Comparison of ENCODE assay signal across 18 cellular contexts in genomic region chr10:78851652-78852051, GRCh38.
A peak's percentile ranks its signal among the peaks of the same experiment; 100 is the strongest.
DNase-seq lines count a peak whose midpoint lies in the region; ATAC-seq and TF ChIP-seq lines count a peak whose summit lies in the region.
"Had no signal": no experiment of that assay in that cellular context is flagged by ENCODE, and none has a peak within 500 bp of the region (broad histone marks: within the 10 kb centered on the region; RNA-seq: fewer than 3 reads in every experiment).

No MANE protein-coding gene starts in this region.

- no peak overlapping the region for H3K9ac ChIP-seq in neural progenitor cell

- no peaks in the 10 kb centered on the region for H3K9me3 Mint-ChIP-seq in neural progenitor cell
- H3K9me3 Mint-ChIP-seq in effector memory CD8-positive, alpha-beta T cell, result no peaks in the 10 kb centered on the region
- H3K9me3 Mint-ChIP-seq: activated naive CD8-positive, alpha-beta T cell treated with anti-CD3 and anti-CD28 coated beads, Interleukin-2, amount 10 ng/mL, durations not matched to agents 7 days and 5 days; CD8-positive, alpha-beta memory T cell; stimulated activated naive CD8-positive, alpha-beta T cell treated with anti-CD3 and anti-CD28 coated beads, Interleukin-15, Interleukin-2, amounts not matched to agents 100 ng/mL and 50 ng/mL, for 24 hours; type B pancreatic cell had no signal

- peak overlapping the region; percentile 95 for H3K27ac Mint-ChIP-seq in neural progenitor cell
- H3K27ac Mint-ChIP-seq in effector memory CD8-positive, alpha-beta T cell, result no peak overlapping the region
- H3K27ac Mint-ChIP-seq: activated naive CD8-positive, alpha-beta T cell treated with anti-CD3 and anti-CD28 coated beads, Interleukin-2, amount 10 ng/mL, durations not matched to agents 7 days and 5 days; stimulated activated naive CD8-positive, alpha-beta T cell treated with anti-CD3 and anti-CD28 coated beads, Interleukin-15, Interleukin-2, amounts not matched to agents 100 ng/mL and 50 ng/mL, for 24 hours; type B pancreatic cell had no signal

- no peak overlapping the region for H3K4me3 ChIP-seq in neural progenitor cell
- H3K4me3 ChIP-seq: pancreas had no signal

- no peak overlapping the region for H2AFZ ChIP-seq in neural progenitor cell (replicated peaks)

- peaks cover 44% of the 10 kb centered on the region for H3K4me1 Mint-ChIP-seq in neural progenitor cell
- H3K4me1 Mint-ChIP-seq in effector memory CD8-positive, alpha-beta T cell (ENCODE audit: low read depth in 2 of 2), result no peaks in the 10 kb centered on the region
- H3K4me1 Mint-ChIP-seq: activated naive CD8-positive, alpha-beta T cell treated with anti-CD3 and anti-CD28 coated beads, Interleukin-2, amount 10 ng/mL, durations not matched to agents 7 days and 5 days; CD8-positive, alpha-beta memory T cell had no signal

- peaks cover 10% of the 10 kb centered on the region for H3K27me3 Mint-ChIP-seq in neural progenitor cell (ENCODE audit: insufficient read depth, low read depth)
- H3K27me3 Mint-ChIP-seq in effector memory CD8-positive, alpha-beta T cell, result peaks cover 0 to 11% of the 10 kb centered on the region in 2 donors
- H3K27me3 Mint-ChIP-seq: activated naive CD8-positive, alpha-beta T cell treated with anti-CD3 and anti-CD28 coated beads, Interleukin-2, amount 10 ng/mL, durations not matched to agents 7 days and 5 days; stimulated activated naive CD8-positive, alpha-beta T cell treated with anti-CD3 and anti-CD28 coated beads, Interleukin-15, Interleukin-2, amounts not matched to agents 100 ng/mL and 50 ng/mL, for 24 hours; type B pancreatic cell had no signal

- no peak overlapping the region for H3K27ac ChIP-seq in neural progenitor cell
- H3K27ac ChIP-seq: brain microvascular endothelial cell, pancreas had no signal

- no peak for ATAC-seq in effector memory CD8-positive, alpha-beta T cell (replicated peaks)
- ATAC-seq: pancreas had no signal

- no peaks in the 10 kb centered on the region for H3F3A ChIP-seq in neural progenitor cell (ENCODE audit: low read depth)

- H3K36me3 ChIP-seq in neural progenitor cell, result no peaks in the 10 kb centered on the region
- H3K36me3 ChIP-seq: brain microvascular endothelial cell, pancreas had no signal

- no peaks in the 10 kb centered on the region for H3K79me2 ChIP-seq in neural progenitor cell (ENCODE audit: low read depth)

- no peaks in the 10 kb centered on the region for H4K20me1 ChIP-seq in neural progenitor cell (ENCODE audit: low read depth)

- H3K9me3 ChIP-seq in neural progenitor cell (ENCODE audit: low read depth), result no peaks in the 10 kb centered on the region
- H3K9me3 ChIP-seq: pancreas had no signal

- H3K4me1 ChIP-seq in neural progenitor cell, result peaks cover 14% of the 10 kb centered on the region
- H3K4me1 ChIP-seq: pancreas had no signal

- DNase-seq in AG09319 (ENCODE audit: extremely low read depth, low read depth) (peak; percentile 36), NCI-H1694 (lab: John Stamatoyannopoulos, UW) (peak; percentile 33), fibroblast of gingiva (ENCODE audit: low read depth) (peak; percentile 36), neural progenitor cell (ENCODE audit: low spot score) (no peak), DMS79 treated with DMSO at 0.1 percent for 48 hours (lab: John Stamatoyannopoulos, UW) (no peak), SIG-M5 treated with dmso at 0.1 percent for 504 hours (lab: John Stamatoyannopoulos, UW; ENCODE audit: unreplicated experiment) (no peak), mesenteric fat pad (ENCODE audit: low spot score) (no peak)
- DNase-seq in effector memory CD8-positive, alpha-beta T cell, result no peak
- DNase-seq: activated naive CD8-positive, alpha-beta T cell treated with anti-CD3 and anti-CD28 coated beads, Interleukin-2, amount 10 ng/mL, durations not matched to agents 7 days and 5 days; brain microvascular endothelial cell; CD8-positive, alpha-beta memory T cell; dermis blood vessel endothelial cell; NCI-H1092 treated with DMSO at 0.1 percent for 48 hours; NCI-H2107; NCI-H526; pancreas had no signal

- H3K4me3 Mint-ChIP-seq in neural progenitor cell, result peak overlapping the region; percentile 4
- no peak overlapping the region for H3K4me3 Mint-ChIP-seq in effector memory CD8-positive, alpha-beta T cell
- H3K4me3 Mint-ChIP-seq: activated naive CD8-positive, alpha-beta T cell treated with anti-CD3 and anti-CD28 coated beads, Interleukin-2, amount 10 ng/mL, durations not matched to agents 7 days and 5 days; CD8-positive, alpha-beta memory T cell; stimulated activated naive CD8-positive, alpha-beta T cell treated with anti-CD3 and anti-CD28 coated beads, Interleukin-15, Interleukin-2, amounts not matched to agents 100 ng/mL and 50 ng/mL, for 24 hours; type B pancreatic cell had no signal

- H3K4me2 ChIP-seq in neural progenitor cell, result no peak overlapping the region

- TF ChIP-seq CTCF in AG09319 (IDR thresholded peaks at IDR 0.05; ENCODE audit: low read depth, low read length) (no peak), neural progenitor cell (IDR thresholded peaks at IDR 0.05) (no peak)

- H3K36me3 Mint-ChIP-seq in neural progenitor cell, result no peaks in the 10 kb centered on the region
- no peaks in the 10 kb centered on the region for H3K36me3 Mint-ChIP-seq in effector memory CD8-positive, alpha-beta T cell (ENCODE audit: insufficient read depth)
- H3K36me3 Mint-ChIP-seq: activated naive CD8-positive, alpha-beta T cell treated with anti-CD3 and anti-CD28 coated beads, Interleukin-2, amount 10 ng/mL, durations not matched to agents 7 days and 5 days; CD8-positive, alpha-beta memory T cell; type B pancreatic cell had no signal

- no peaks in the 10 kb centered on the region for H3K27me3 ChIP-seq in neural progenitor cell
- H3K27me3 ChIP-seq: pancreas had no signal

Comparison
In these comparisons a context has a peak if more than half of its experiments do, and no peak if none do; other contexts are left out.
1. DNase-seq: peak in AG09319 (single experiment), NCI-H1694 (single experiment) and fibroblast of gingiva (single experiment); none in neural progenitor cell (single experiment), DMS79 treated with DMSO at 0.1 percent for 48 hours (single experiment), SIG-M5 treated with dmso at 0.1 percent for 504 hours (single experiment), effector memory CD8-positive, alpha-beta T cell (0 of 3) and mesenteric fat pad (single experiment).